11 cellular contexts compared by ENCODE assay signal in the genomic region with DNA sequence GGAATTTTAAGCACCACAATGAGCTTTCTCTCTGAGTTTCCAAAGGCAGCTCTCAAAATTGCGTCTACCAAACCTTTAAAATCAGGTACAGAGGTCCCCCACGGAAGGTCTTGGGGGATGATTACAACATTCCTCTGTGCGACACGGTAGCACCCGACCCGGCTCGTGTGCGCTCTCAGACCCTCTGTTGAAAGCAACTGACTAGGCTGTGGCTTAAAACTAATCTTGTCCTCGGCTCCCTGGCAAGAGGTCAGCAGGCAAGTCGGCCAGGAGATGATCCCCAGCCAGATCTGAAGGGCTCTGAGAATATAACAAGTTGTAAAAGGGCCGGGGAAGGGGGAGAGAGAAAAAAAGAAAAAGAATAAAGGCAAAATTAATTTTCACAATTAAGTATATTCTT.
"Had no signal": no experiment of that assay in that cellular context is flagged by ENCODE, and none has a peak within 500 bp of the region (broad histone marks: within the 10 kb centered on the region; RNA-seq: fewer than 3 reads in every experiment).

No MANE protein-coding gene starts in this region.

- H3K4me1 ChIP-seq: pancreas had no signal

- H3K36me3 ChIP-seq: breast epithelium, pancreas, SJSA1, tibial nerve had no signal

- ATAC-seq: natural killer cell; pancreas; stimulated activated naive B cell treated with anti-CD40 and anti-IgM and Interleukin-4, amounts not matched to agents 10 μg/mL and 1 μg/mL and 100 μg/mL, for 72 hours had no signal

- DNase-seq: activated CD4-positive, alpha-beta memory T cell treated with anti-CD3 and anti-CD28 coated beads, Interleukin-2, amount 10 ng/mL, durations not matched to agents 7 days and 5 days; activated gamma-delta T cell; activated T-cell treated with anti-CD3 and anti-CD28 coated beads, Interleukin-2, amount 50 U/mL, for 48 hours; natural killer cell; stimulated activated CD4-positive, alpha-beta T cell treated with anti-CD3 and anti-CD28 coated beads, Interleukin-2, amount 100 ng/mL, for 24 hours; stimulated activated naive B cell treated with anti-CD40 and anti-IgM and Interleukin-4, amounts not matched to agents 10 μg/mL and 1 μg/mL and 100 μg/mL, for 72 hours; T-helper 9 cell had no signal

- H3K27ac ChIP-seq: breast epithelium, pancreas, SJSA1 had no signal

- H3K4me3 ChIP-seq: breast epithelium, pancreas, SJSA1, tibial nerve had no signal

- H3K9me3 ChIP-seq: breast epithelium, pancreas, SJSA1, tibial nerve had no signal
